In genomic region chr2:153478289-153479261, GRCh38 we compare ENCODE assay signal across 8 cellular contexts. TPM values are rescaled to one million over a fixed set of nuclear protein-coding genes. Genes with fewer than 3 reads are reported as not detected.
DNase-seq lines count a peak whose midpoint lies in the region; ATAC-seq and TF ChIP-seq lines count a peak whose summit lies in the region.

Gene RPRM (minus strand): TSS chr2:153478762. CDS start chr2:153478565, 197 bp downstream.

- ATAC-seq in GM18907 (IDR thresholded peaks at IDR 0.05; ENCODE audit: unreplicated experiment) = peak; percentile 95
- peak; percentile 92 for ATAC-seq in HG03139 (IDR thresholded peaks at IDR 0.05; ENCODE audit: unreplicated experiment)

- H3K27me3 ChIP-seq in esophagus (ENCODE audit: control insufficient read depth in 1 of 2, insufficient read depth in 2 of 2, low read length in 2 of 2) (no peaks in the 10 kb centered on the region), mucosa of stomach (ENCODE audit: control insufficient read depth, insufficient read depth, low read length) (peaks cover 34% of the 10 kb centered on the region)

- H3K4me3 ChIP-seq in AG10803 (ENCODE audit: low read length) (peak within 1 kb of the TSS; percentile 61), esophagus (ENCODE audit: low read depth in 1 of 2, low read length in 2 of 2) (peak within 1 kb of the TSS; percentile 62), mucosa of stomach (ENCODE audit: low read length) (peak within 1 kb of the TSS; percentile 9)

- peak; percentile 61 for TF ChIP-seq CTCF in AG10803 (conservative IDR thresholded peaks at IDR 0.05; ENCODE audit: low read length)

- H3K9me3 ChIP-seq in esophagus (ENCODE audit: control insufficient read depth in 2 of 2, insufficient read depth in 1 of 2, low read depth in 1 of 2, low read length in 1 of 2) (no peaks in the 10 kb centered on the region), mucosa of stomach (ENCODE audit: control insufficient read depth, low read length) (no peaks in the 10 kb centered on the region)

- H3K4me1 ChIP-seq in esophagus (ENCODE audit: control insufficient read depth in 2 of 2, insufficient read depth in 2 of 2, low read length in 1 of 2) = peaks cover 0 to 10% of the 10 kb centered on the region in 2 donors
- peaks cover 12% of the 10 kb centered on the region for H3K4me1 ChIP-seq in mucosa of stomach (ENCODE audit: control insufficient read depth, insufficient read depth, low read length)

- 1 to 2% methylated on average over 90 to 93 of the region's 93 CpGs for WGBS in esophagus, 2 donors

- DNase-seq in AG10803 (ENCODE audit: low read depth) = peak; percentile 47
- peak; percentile 81 for DNase-seq in NCI-H510A (lab: John Stamatoyannopoulos, UW)
- DNase-seq in activated T-cell treated with anti-CD3 and anti-CD28 coated beads for 1 hour (ENCODE audit: low read depth) = peak; percentile 35
- peak; percentile 17 to 21 for DNase-seq in stimulated activated CD8-positive, alpha-beta memory T cell treated with anti-CD3 and anti-CD28 coated beads, Interleukin-7, amount 100 ng/mL, for 48 hours (ENCODE audit: extremely low read depth in 1 of 2, low read depth in 1 of 2)

- H3K36me3 ChIP-seq in esophagus (ENCODE audit: control insufficient read depth in 2 of 2, insufficient read depth in 2 of 2, low read length in 1 of 2) (no peaks in the 10 kb centered on the region), mucosa of stomach (ENCODE audit: control insufficient read depth, insufficient read depth, low read length) (no peaks in the 10 kb centered on the region)

- H3K9ac ChIP-seq in mucosa of stomach (ENCODE audit: low read length) = peak within 1 kb of the TSS; percentile 7

- H3K27ac ChIP-seq in esophagus (ENCODE audit: low read depth in 2 of 2, low read length in 1 of 2) = no peak within 1 kb of the TSS

RNA-seq across cellular contexts. Expression of gene RPRM, which starts in this region (rescaled TPM):
- under 1 TPM; 0.28 to 0.35 TPM for polyA plus RNA-seq in esophagus

Comparison
In these comparisons a context has a peak if more than half of its experiments do, and no peak if none do; other contexts are left out.
1. DNase-seq: peak in every context shown above with its lines; median percentile 81 in NCI-H510A; 47 in AG10803; 35 in activated T-cell treated with anti-CD3 and anti-CD28 coated beads for 1 hour; 19 in stimulated activated CD8-positive, alpha-beta memory T cell treated with anti-CD3 and anti-CD28 coated beads, Interleukin-7, amount 100 ng/mL, for 48 hours.
2. H3K4me3 ChIP-seq: peak in every context shown above with its lines; median percentile 62 in esophagus; 61 in AG10803; 9 in mucosa of stomach.